In the genomic region with DNA sequence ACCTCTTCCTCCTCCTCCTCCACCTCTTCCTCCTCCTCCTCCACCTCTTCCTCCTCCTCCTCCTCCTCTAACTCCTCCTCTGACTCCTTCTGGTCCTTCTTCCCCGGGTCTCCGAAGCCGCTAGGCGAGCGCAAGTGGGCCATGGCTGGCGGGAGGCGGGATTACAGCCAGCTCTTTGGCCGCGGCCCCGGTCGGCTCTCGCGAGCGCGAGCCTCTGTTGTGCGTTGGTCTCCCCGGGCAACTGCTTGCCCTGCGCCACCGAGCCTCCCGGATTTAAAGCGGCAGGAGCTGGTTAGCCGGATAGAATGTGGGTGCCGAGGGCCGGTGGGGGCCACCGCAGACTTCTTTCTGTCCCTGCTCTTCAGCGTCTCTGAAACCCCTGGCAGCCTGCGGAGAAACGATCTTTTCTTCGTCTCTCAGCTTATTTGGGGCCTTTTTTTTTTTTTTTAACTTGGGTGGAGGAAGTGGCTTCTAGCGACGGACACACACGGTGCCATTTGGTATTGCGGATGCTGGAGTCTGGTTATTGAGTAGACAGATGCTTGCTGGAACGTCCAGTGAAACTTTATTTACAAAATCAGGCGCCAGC, we compare ENCODE assay signal across 1 cellular context.
TF ChIP-seq lines count a peak whose summit lies in the region.

A gene (minus strand): TSS at position 165 of the 589 bp plus-strand sequence. CDS start 22 bp downstream, at position 143.

TF ChIP-seq in HepG2, 621 proteins besides CTCF, POLR2A, EP300 and RAD21 (continued from another document and continues in another):
- TF ChIP-seq, protein P1, sequence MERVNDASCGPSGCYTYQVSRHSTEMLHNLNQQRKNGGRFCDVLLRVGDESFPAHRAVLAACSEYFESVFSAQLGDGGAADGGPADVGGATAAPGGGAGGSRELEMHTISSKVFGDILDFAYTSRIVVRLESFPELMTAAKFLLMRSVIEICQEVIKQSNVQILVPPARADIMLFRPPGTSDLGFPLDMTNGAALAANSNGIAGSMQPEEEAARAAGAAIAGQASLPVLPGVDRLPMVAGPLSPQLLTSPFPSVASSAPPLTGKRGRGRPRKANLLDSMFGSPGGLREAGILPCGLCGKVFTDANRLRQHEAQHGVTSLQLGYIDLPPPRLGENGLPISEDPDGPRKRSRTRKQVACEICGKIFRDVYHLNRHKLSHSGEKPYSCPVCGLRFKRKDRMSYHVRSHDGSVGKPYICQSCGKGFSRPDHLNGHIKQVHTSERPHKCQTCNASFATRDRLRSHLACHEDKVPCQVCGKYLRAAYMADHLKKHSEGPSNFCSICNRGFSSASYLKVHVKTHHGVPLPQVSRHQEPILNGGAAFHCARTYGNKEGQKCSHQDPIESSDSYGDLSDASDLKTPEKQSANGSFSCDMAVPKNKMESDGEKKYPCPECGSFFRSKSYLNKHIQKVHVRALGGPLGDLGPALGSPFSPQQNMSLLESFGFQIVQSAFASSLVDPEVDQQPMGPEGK (CRISPR knock-in tag; IDR thresholded peaks at IDR 0.05), result 0 out of 2 replicates have a peak, but pooled peaks have one; percentile 39
- no peak for TF ChIP-seq FOXK2 (IDR thresholded peaks at IDR 0.05)
- no peak for TF ChIP-seq NCOA1 (CRISPR knock-in tag; IDR thresholded peaks at IDR 0.05)
- TF ChIP-seq ZNF614 (CRISPR knock-in tag; IDR thresholded peaks at IDR 0.05; ENCODE audit: borderline replicate concordance), result no peak
- TF ChIP-seq, protein P2, sequence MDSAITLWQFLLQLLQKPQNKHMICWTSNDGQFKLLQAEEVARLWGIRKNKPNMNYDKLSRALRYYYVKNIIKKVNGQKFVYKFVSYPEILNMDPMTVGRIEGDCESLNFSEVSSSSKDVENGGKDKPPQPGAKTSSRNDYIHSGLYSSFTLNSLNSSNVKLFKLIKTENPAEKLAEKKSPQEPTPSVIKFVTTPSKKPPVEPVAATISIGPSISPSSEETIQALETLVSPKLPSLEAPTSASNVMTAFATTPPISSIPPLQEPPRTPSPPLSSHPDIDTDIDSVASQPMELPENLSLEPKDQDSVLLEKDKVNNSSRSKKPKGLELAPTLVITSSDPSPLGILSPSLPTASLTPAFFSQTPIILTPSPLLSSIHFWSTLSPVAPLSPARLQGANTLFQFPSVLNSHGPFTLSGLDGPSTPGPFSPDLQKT (CRISPR knock-in tag; IDR thresholded peaks at IDR 0.05; ENCODE audit: borderline replicate concordance), result no peak
- TF ChIP-seq ZNF773 (CRISPR knock-in tag; IDR thresholded peaks at IDR 0.05; ENCODE audit: borderline replicate concordance), result no peak
- TF ChIP-seq ZNF510 (CRISPR knock-in tag; IDR thresholded peaks at IDR 0.05; ENCODE audit: low read depth), result no peak
- no peak for TF ChIP-seq SETDB1 (CRISPR knock-in tag; IDR thresholded peaks at IDR 0.05; ENCODE audit: borderline replicate concordance)
- TF ChIP-seq MTA1 (CRISPR knock-in tag; IDR thresholded peaks at IDR 0.05; ENCODE audit: borderline replicate concordance), result no peak
- TF ChIP-seq ZNF121 (CRISPR knock-in tag; IDR thresholded peaks at IDR 0.05), result no peak
- TF ChIP-seq MIXL1 (CRISPR knock-in tag; IDR thresholded peaks at IDR 0.05), result no peak
- TF ChIP-seq RXRB (CRISPR knock-in tag; IDR thresholded peaks at IDR 0.05; ENCODE audit: borderline replicate concordance), result no peak
- 0 out of 2 replicates have a peak, but pooled peaks have one; percentile 39 for TF ChIP-seq KDM3A (CRISPR knock-in tag; IDR thresholded peaks at IDR 0.05; ENCODE audit: low read depth)
- TF ChIP-seq CEBPG (CRISPR knock-in tag; IDR thresholded peaks at IDR 0.05), result no peak
- no peak for TF ChIP-seq SIX1 (CRISPR knock-in tag; IDR thresholded peaks at IDR 0.05; ENCODE audit: borderline replicate concordance)
- TF ChIP-seq NONO (IDR thresholded peaks at IDR 0.05), result no peak
- 0 out of 2 replicates have a peak, but pooled peaks have one; percentile 43 for TF ChIP-seq NONO (CRISPR knock-in tag; conservative IDR thresholded peaks at IDR 0.05)
- TF ChIP-seq, protein P3, sequence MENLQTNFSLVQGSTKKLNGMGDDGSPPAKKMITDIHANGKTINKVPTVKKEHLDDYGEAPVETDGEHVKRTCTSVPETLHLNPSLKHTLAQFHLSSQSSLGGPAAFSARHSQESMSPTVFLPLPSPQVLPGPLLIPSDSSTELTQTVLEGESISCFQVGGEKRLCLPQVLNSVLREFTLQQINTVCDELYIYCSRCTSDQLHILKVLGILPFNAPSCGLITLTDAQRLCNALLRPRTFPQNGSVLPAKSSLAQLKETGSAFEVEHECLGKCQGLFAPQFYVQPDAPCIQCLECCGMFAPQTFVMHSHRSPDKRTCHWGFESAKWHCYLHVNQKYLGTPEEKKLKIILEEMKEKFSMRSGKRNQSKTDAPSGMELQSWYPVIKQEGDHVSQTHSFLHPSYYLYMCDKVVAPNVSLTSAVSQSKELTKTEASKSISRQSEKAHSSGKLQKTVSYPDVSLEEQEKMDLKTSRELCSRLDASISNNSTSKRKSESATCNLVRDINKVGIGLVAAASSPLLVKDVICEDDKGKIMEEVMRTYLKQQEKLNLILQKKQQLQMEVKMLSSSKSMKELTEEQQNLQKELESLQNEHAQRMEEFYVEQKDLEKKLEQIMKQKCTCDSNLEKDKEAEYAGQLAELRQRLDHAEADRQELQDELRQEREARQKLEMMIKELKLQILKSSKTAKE (CRISPR knock-in tag; IDR thresholded peaks at IDR 0.05; ENCODE audit: borderline replicate concordance), result no peak
- no peak for TF ChIP-seq TSC22D2 (CRISPR knock-in tag; IDR thresholded peaks at IDR 0.05; ENCODE audit: borderline replicate concordance)
- no peak for TF ChIP-seq CEBPB (IDR thresholded peaks at IDR 0.05; ENCODE audit: borderline replicate concordance, low read depth, low read length)
- TF ChIP-seq ISX (CRISPR knock-in tag; conservative IDR thresholded peaks at IDR 0.05), result no peak
- TF ChIP-seq ZNF367 (CRISPR knock-in tag; IDR thresholded peaks at IDR 0.05; ENCODE audit: borderline replicate concordance), result no peak
- no peak for TF ChIP-seq MXD4 (CRISPR knock-in tag; IDR thresholded peaks at IDR 0.05)
- TF ChIP-seq REL (CRISPR knock-in tag; conservative IDR thresholded peaks at IDR 0.05), result no peak
- TF ChIP-seq, protein P4, sequence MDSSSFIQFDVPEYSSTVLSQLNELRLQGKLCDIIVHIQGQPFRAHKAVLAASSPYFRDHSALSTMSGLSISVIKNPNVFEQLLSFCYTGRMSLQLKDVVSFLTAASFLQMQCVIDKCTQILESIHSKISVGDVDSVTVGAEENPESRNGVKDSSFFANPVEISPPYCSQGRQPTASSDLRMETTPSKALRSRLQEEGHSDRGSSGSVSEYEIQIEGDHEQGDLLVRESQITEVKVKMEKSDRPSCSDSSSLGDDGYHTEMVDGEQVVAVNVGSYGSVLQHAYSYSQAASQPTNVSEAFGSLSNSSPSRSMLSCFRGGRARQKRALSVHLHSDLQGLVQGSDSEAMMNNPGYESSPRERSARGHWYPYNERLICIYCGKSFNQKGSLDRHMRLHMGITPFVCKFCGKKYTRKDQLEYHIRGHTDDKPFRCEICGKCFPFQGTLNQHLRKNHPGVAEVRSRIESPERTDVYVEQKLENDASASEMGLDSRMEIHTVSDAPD (CRISPR knock-in tag; IDR thresholded peaks at IDR 0.05), result no peak
- no peak for TF ChIP-seq ZFP36L2 (CRISPR knock-in tag; IDR thresholded peaks at IDR 0.05)
- TF ChIP-seq HIVEP1 (CRISPR knock-in tag; IDR thresholded peaks at IDR 0.05), result no peak; the same call in 1 of the 2 replicates
- TF ChIP-seq ZNF431 (CRISPR knock-in tag; IDR thresholded peaks at IDR 0.05; ENCODE audit: borderline replicate concordance, low read depth), result no peak
- no peak for TF ChIP-seq HOXA7 (CRISPR knock-in tag; IDR thresholded peaks at IDR 0.05)
- TF ChIP-seq SAFB2 (CRISPR knock-in tag; IDR thresholded peaks at IDR 0.05; ENCODE audit: borderline replicate concordance, low read depth), result no peak
- no peak for TF ChIP-seq ZNF891 (CRISPR knock-in tag; IDR thresholded peaks at IDR 0.05)
- TF ChIP-seq ZNF720 (CRISPR knock-in tag; IDR thresholded peaks at IDR 0.05), result no peak
- TF ChIP-seq, protein P5, sequence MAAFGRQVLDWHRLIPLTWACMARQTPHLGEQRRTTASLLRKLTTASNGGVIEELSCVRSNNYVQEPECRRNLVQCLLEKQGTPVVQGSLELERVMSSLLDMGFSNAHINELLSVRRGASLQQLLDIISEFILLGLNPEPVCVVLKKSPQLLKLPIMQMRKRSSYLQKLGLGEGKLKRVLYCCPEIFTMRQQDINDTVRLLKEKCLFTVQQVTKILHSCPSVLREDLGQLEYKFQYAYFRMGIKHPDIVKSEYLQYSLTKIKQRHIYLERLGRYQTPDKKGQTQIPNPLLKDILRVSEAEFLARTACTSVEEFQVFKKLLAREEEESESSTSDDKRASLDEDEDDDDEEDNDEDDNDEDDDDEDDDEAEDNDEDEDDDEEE (CRISPR knock-in tag; IDR thresholded peaks at IDR 0.05), result peak; percentile 34; the same call in 1 of the 2 replicates
- no peak for TF ChIP-seq HMG20A (CRISPR knock-in tag; IDR thresholded peaks at IDR 0.05; ENCODE audit: borderline replicate concordance)
- no peak for TF ChIP-seq ZNF547 (CRISPR knock-in tag; IDR thresholded peaks at IDR 0.05)
- TF ChIP-seq, protein P6, sequence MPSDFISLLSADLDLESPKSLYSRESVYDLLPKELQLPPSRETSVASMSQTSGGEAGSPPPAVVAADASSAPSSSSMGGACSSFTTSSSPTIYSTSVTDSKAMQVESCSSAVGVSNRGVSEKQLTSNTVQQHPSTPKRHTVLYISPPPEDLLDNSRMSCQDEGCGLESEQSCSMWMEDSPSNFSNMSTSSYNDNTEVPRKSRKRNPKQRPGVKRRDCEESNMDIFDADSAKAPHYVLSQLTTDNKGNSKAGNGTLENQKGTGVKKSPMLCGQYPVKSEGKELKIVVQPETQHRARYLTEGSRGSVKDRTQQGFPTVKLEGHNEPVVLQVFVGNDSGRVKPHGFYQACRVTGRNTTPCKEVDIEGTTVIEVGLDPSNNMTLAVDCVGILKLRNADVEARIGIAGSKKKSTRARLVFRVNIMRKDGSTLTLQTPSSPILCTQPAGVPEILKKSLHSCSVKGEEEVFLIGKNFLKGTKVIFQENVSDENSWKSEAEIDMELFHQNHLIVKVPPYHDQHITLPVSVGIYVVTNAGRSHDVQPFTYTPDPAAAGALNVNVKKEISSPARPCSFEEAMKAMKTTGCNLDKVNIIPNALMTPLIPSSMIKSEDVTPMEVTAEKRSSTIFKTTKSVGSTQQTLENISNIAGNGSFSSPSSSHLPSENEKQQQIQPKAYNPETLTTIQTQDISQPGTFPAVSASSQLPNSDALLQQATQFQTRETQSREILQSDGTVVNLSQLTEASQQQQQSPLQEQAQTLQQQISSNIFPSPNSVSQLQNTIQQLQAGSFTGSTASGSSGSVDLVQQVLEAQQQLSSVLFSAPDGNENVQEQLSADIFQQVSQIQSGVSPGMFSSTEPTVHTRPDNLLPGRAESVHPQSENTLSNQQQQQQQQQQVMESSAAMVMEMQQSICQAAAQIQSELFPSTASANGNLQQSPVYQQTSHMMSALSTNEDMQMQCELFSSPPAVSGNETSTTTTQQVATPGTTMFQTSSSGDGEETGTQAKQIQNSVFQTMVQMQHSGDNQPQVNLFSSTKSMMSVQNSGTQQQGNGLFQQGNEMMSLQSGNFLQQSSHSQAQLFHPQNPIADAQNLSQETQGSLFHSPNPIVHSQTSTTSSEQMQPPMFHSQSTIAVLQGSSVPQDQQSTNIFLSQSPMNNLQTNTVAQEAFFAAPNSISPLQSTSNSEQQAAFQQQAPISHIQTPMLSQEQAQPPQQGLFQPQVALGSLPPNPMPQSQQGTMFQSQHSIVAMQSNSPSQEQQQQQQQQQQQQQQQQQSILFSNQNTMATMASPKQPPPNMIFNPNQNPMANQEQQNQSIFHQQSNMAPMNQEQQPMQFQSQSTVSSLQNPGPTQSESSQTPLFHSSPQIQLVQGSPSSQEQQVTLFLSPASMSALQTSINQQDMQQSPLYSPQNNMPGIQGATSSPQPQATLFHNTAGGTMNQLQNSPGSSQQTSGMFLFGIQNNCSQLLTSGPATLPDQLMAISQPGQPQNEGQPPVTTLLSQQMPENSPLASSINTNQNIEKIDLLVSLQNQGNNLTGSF (CRISPR knock-in tag; IDR thresholded peaks at IDR 0.05), result no peak
- TF ChIP-seq, protein P7, sequence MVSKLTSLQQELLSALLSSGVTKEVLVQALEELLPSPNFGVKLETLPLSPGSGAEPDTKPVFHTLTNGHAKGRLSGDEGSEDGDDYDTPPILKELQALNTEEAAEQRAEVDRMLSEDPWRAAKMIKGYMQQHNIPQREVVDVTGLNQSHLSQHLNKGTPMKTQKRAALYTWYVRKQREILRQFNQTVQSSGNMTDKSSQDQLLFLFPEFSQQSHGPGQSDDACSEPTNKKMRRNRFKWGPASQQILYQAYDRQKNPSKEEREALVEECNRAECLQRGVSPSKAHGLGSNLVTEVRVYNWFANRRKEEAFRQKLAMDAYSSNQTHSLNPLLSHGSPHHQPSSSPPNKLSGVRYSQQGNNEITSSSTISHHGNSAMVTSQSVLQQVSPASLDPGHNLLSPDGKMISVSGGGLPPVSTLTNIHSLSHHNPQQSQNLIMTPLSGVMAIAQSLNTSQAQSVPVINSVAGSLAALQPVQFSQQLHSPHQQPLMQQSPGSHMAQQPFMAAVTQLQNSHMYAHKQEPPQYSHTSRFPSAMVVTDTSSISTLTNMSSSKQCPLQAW (CRISPR knock-in tag; IDR thresholded peaks at IDR 0.05), result 0 out of 2 replicates have a peak, but pooled peaks have one; percentile 20
- TF ChIP-seq, protein P8, sequence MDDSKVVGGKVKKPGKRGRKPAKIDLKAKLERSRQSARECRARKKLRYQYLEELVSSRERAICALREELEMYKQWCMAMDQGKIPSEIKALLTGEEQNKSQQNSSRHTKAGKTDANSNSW (CRISPR knock-in tag; IDR thresholded peaks at IDR 0.05; ENCODE audit: borderline replicate concordance), result no peak
- TF ChIP-seq ZNF136 (CRISPR knock-in tag; IDR thresholded peaks at IDR 0.05; ENCODE audit: low read depth), result no peak; the same call in 1 of the 2 replicates
- no peak for TF ChIP-seq ZNF451 (CRISPR knock-in tag; IDR thresholded peaks at IDR 0.05)
- TF ChIP-seq ZNF562 (CRISPR knock-in tag; IDR thresholded peaks at IDR 0.05; ENCODE audit: borderline replicate concordance), result no peak
- no peak for TF ChIP-seq MAFG (CRISPR knock-in tag; IDR thresholded peaks at IDR 0.05)
- TF ChIP-seq CENPX (CRISPR knock-in tag; IDR thresholded peaks at IDR 0.05), result no peak
- TF ChIP-seq, protein P9, sequence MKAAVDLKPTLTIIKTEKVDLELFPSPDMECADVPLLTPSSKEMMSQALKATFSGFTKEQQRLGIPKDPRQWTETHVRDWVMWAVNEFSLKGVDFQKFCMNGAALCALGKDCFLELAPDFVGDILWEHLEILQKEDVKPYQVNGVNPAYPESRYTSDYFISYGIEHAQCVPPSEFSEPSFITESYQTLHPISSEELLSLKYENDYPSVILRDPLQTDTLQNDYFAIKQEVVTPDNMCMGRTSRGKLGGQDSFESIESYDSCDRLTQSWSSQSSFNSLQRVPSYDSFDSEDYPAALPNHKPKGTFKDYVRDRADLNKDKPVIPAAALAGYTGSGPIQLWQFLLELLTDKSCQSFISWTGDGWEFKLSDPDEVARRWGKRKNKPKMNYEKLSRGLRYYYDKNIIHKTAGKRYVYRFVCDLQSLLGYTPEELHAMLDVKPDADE (CRISPR knock-in tag; IDR thresholded peaks at IDR 0.05), result no peak
- peak; percentile 58 for TF ChIP-seq POLR2AphosphoS5 (IDR thresholded peaks at IDR 0.05; ENCODE audit: low read depth, low read length)
- 0 out of 2 replicates have a peak, but pooled peaks have one; percentile 34 for TF ChIP-seq KAT7 (CRISPR knock-in tag; IDR thresholded peaks at IDR 0.05; ENCODE audit: borderline replicate concordance)
- no peak for TF ChIP-seq ZNF644 (CRISPR knock-in tag; IDR thresholded peaks at IDR 0.05; ENCODE audit: low read depth)
- no peak for TF ChIP-seq KLF16 (CRISPR knock-in tag; IDR thresholded peaks at IDR 0.05)
- no peak for TF ChIP-seq SNRNP70 (IDR thresholded peaks at IDR 0.05; ENCODE audit: low read depth, low read length)
- no peak for TF ChIP-seq MYNN (CRISPR knock-in tag; IDR thresholded peaks at IDR 0.05; ENCODE audit: low read depth)
- TF ChIP-seq ZBTB20 (CRISPR knock-in tag; IDR thresholded peaks at IDR 0.05; ENCODE audit: borderline replicate concordance, low read depth), result no peak
- no peak for TF ChIP-seq ZFAT (CRISPR knock-in tag; conservative IDR thresholded peaks at IDR 0.05)
- TF ChIP-seq BHLHE40 (IDR thresholded peaks at IDR 0.05; ENCODE audit: low read length), result no peak
